ENCODE assay signal across 8 cellular contexts in genomic region chr5:112921031-112921832, GRCh38. TPM values are rescaled to one million over a fixed set of nuclear protein-coding genes. Genes with fewer than 3 reads are reported as not detected.
DNase-seq lines count a peak whose midpoint lies in the region; ATAC-seq and TF ChIP-seq lines count a peak whose summit lies in the region.

No MANE protein-coding gene starts in this region.

- H3K4me3 ChIP-seq in kidney epithelial cell (ENCODE audit: low read depth, low read length): peak overlapping the region; percentile 86

- no peaks in the 10 kb centered on the region for H3K27me3 ChIP-seq in kidney epithelial cell (ENCODE audit: control insufficient read depth, insufficient read depth, low read length)

- no peak for TF ChIP-seq CTCF in kidney epithelial cell (IDR thresholded peaks at IDR 0.05; ENCODE audit: insufficient read depth, low read length, poor library complexity, severe bottlenecking)

- no peaks in the 10 kb centered on the region for H3K36me3 ChIP-seq in kidney epithelial cell (ENCODE audit: control insufficient read depth, insufficient read depth, low read length)

- DNase-seq in NK-92 treated with Interleukin-12 subunit alpha and Interleukin-12 subunit beta, amount 100 ng/mL, for 24 hours (lab: John Stamatoyannopoulos, UW): peak; percentile 73
- DNase-seq in NK-92 (lab: John Stamatoyannopoulos, UW; ENCODE audit: unreplicated experiment) (no peak), NCI-H1930 (lab: John Stamatoyannopoulos, UW) (peak; percentile 6 to 11), cerebellum (ENCODE audit: low spot score) (peak; percentile 44), kidney epithelial cell (ENCODE audit: low read depth) (no peak)
- DNase-seq in stimulated activated CD4-positive, alpha-beta T cell treated with anti-CD3 and anti-CD28 coated beads, Interleukin-12 subunit alpha, Interleukin-12 subunit beta, amount 100 ng/mL, for 48 hours (ENCODE audit: low read depth in 2 of 3, low spot score in 1 of 3): peak in 2 of 3 donors; percentile 28 to 47

- peak; percentile 27 for ATAC-seq in HG02884 (IDR thresholded peaks at IDR 0.05; ENCODE audit: unreplicated experiment)
- ATAC-seq in activated CD4-positive, CD25-positive, alpha-beta regulatory T cell treated with anti-CD3 and anti-CD28 coated beads, Interleukin-2, amount 50 U/mL, for 24 hours: peak; percentile 43 to 57

RNA-seq across cellular contexts. Expression of gene REEP5, which starts 0.8 kb away (rescaled TPM):
- total RNA-seq in cerebellum (49.7 TPM), kidney epithelial cell (74.6 and 79.4 TPM in 2 replicates)

RNA-seq across cellular contexts. Expression of gene DCP2, which starts 55.4 kb away (rescaled TPM):
- total RNA-seq in cerebellum: 84.1 TPM
- total RNA-seq in kidney epithelial cell: 13.6 and 33.4 TPM in 2 replicates

Comparison
In these comparisons a context has a peak if more than half of its experiments do, and no peak if none do; other contexts are left out.
1. DNase-seq: peak in NK-92 treated with Interleukin-12 subunit alpha and Interleukin-12 subunit beta, amount 100 ng/mL, for 24 hours (single experiment), NCI-H1930 (2 of 2), cerebellum (single experiment) and stimulated activated CD4-positive, alpha-beta T cell treated with anti-CD3 and anti-CD28 coated beads, Interleukin-12 subunit alpha, Interleukin-12 subunit beta, amount 100 ng/mL, for 48 hours (2 of 3); none in NK-92 (single experiment) and kidney epithelial cell (single experiment).